In genomic region chr1:159076753-159077656, GRCh38 we compare ENCODE assay signal across 7 cellular contexts. TPM values are rescaled to one million over a fixed set of nuclear protein-coding genes. Genes with fewer than 3 reads are reported as not detected.
DNase-seq lines count a peak whose midpoint lies in the region; ATAC-seq and TF ChIP-seq lines count a peak whose summit lies in the region.

Gene AIM2, minus strand, starts transcription at chr1:159076766. Its CDS starts 3,267 bp downstream, at chr1:159073499.

- peak within 1 kb of the TSS in 3 of 59 donors; percentile 12 to 59 (median 12) for H3K27ac ChIP-seq in dorsolateral prefrontal cortex

- H3K36me3 Mint-ChIP-seq in T-helper 17 cell (ENCODE audit: low read depth), result peaks cover 6% of the 10 kb centered on the region
- H3K36me3 Mint-ChIP-seq in activated naive CD8-positive, alpha-beta T cell treated with anti-CD3 and anti-CD28 coated beads, Interleukin-2, amount 50 U/mL, for 24 hours (ENCODE audit: low read depth), result peaks cover 5% of the 10 kb centered on the region

- H3K27ac Mint-ChIP-seq in T-helper 17 cell, result peak within 1 kb of the TSS; percentile 98
- peak within 1 kb of the TSS; percentile 95 for H3K27ac Mint-ChIP-seq in activated naive CD8-positive, alpha-beta T cell treated with anti-CD3 and anti-CD28 coated beads, Interleukin-2, amount 50 U/mL, for 24 hours

- H3K9me3 ChIP-seq in T-helper 17 cell (ENCODE audit: control insufficient read depth, low read length, poor library complexity, severe bottlenecking), result no peaks in the 10 kb centered on the region

- ATAC-seq in HG03135 (IDR thresholded peaks at IDR 0.05; ENCODE audit: unreplicated experiment), result peak; percentile 86
- peak; percentile 83 for ATAC-seq in T-helper 17 cell
- peak; percentile 91 for ATAC-seq in activated naive CD8-positive, alpha-beta T cell treated with anti-CD3 and anti-CD28 coated beads, Interleukin-2, amount 50 U/mL, for 24 hours

- TF ChIP-seq CTCF in dorsolateral prefrontal cortex (IDR thresholded peaks at IDR 0.05 in 54 of 56, conservative IDR thresholded peaks at IDR 0.05 in 2 of 56; ENCODE audit: low read depth in 1 of 56, partially characterized antibody in 56 of 56), result no peak

- no peaks in the 10 kb centered on the region for H3K9me3 Mint-ChIP-seq in activated naive CD8-positive, alpha-beta T cell treated with anti-CD3 and anti-CD28 coated beads, Interleukin-2, amount 50 U/mL, for 24 hours

- DNase-seq in GM19240 (ENCODE audit: insufficient read length, low spot score) (peak; percentile 38), T-helper 17 cell (peak; percentile 75 to 91 (median 84)), dorsolateral prefrontal cortex (no peak), cortex of kidney (lab: John Stamatoyannopoulos, UW) (no peak)
- peak; percentile 88 for DNase-seq in activated naive CD8-positive, alpha-beta T cell treated with anti-CD3 and anti-CD28 coated beads, Interleukin-2, amount 50 U/mL, for 24 hours
- DNase-seq in stimulated activated CD4-positive, alpha-beta T cell treated with anti-CD3 and anti-CD28 coated beads, Interleukin-15, amount 100 ng/mL, for 48 hours (ENCODE audit: low read depth in 2 of 2), result peak; percentile 95 to 96

- intact Hi-C loops in dorsolateral prefrontal cortex (cut with DNase I), result loop anchor here (10.0 kb wide), 3 partner anchors 572 to 1112 kb away; no protein-coding TSS in a partner anchor

- no peak within 1 kb of the TSS for H3K4me3 ChIP-seq in dorsolateral prefrontal cortex

- H3K27me3 Mint-ChIP-seq in T-helper 17 cell, result no peaks in the 10 kb centered on the region
- peaks cover 2% of the 10 kb centered on the region for H3K27me3 Mint-ChIP-seq in activated naive CD8-positive, alpha-beta T cell treated with anti-CD3 and anti-CD28 coated beads, Interleukin-2, amount 50 U/mL, for 24 hours

- peaks cover 29% of the 10 kb centered on the region for H3K4me1 Mint-ChIP-seq in T-helper 17 cell
- peaks cover 42% of the 10 kb centered on the region for H3K4me1 Mint-ChIP-seq in activated naive CD8-positive, alpha-beta T cell treated with anti-CD3 and anti-CD28 coated beads, Interleukin-2, amount 50 U/mL, for 24 hours

- H3K4me3 Mint-ChIP-seq in T-helper 17 cell, result peak within 1 kb of the TSS; percentile 91
- H3K4me3 Mint-ChIP-seq in activated naive CD8-positive, alpha-beta T cell treated with anti-CD3 and anti-CD28 coated beads, Interleukin-2, amount 50 U/mL, for 24 hours, result peak within 1 kb of the TSS; percentile 73

- peaks cover 0 to 5% (median 0%) of the 10 kb centered on the region in 45 donors for H3K27me3 ChIP-seq in dorsolateral prefrontal cortex

RNA-seq across cellular contexts. Expression of gene AIM2, which starts in this region (rescaled TPM):
- total RNA-seq in T-helper 17 cell (1 to 10 TPM; 3.4 to 6.0 TPM), dorsolateral prefrontal cortex (1 to 10 TPM in 30 of 120 experiments, under 1 TPM in 37, not detected in 53; 0.32 to 3.6 (median 0.90) TPM)

Comparison
In these comparisons a context has a peak if more than half of its experiments do, and no peak if none do; other contexts are left out.
1. DNase-seq: peak in GM19240 (single experiment), T-helper 17 cell (3 of 3), activated naive CD8-positive, alpha-beta T cell treated with anti-CD3 and anti-CD28 coated beads, Interleukin-2, amount 50 U/mL, for 24 hours (single experiment) and stimulated activated CD4-positive, alpha-beta T cell treated with anti-CD3 and anti-CD28 coated beads, Interleukin-15, amount 100 ng/mL, for 48 hours (2 of 2); none in dorsolateral prefrontal cortex (0 of 10) and cortex of kidney (single experiment).
2. Peak in every context shown above with its lines, with median percentiles within 50 percentile points of each other: ATAC-seq.